ENCODE assay signal across 19 cellular contexts in genomic region chr6:166194885-166195860, GRCh38. TPM values are rescaled to one million over a fixed set of nuclear protein-coding genes. Genes with fewer than 3 reads are reported as not detected.
DNase-seq lines count a peak whose midpoint lies in the region; ATAC-seq and TF ChIP-seq lines count a peak whose summit lies in the region.
"Had no signal": no experiment of that assay in that cellular context is flagged by ENCODE, and none has a peak within 500 bp of the region (broad histone marks: within the 10 kb centered on the region; RNA-seq: fewer than 3 reads in every experiment).

No MANE protein-coding gene starts in this region.

- DNase-seq in DMS 273 (lab: John Stamatoyannopoulos, UW; ENCODE audit: unreplicated experiment) (peak; percentile 6), DMS 273 treated with DMSO at 0.1 percent for 48 hours (lab: John Stamatoyannopoulos, UW) (no peak), Panc1 (ENCODE audit: low read depth, low spot score) (no peak), right lobe of liver (no peak), UCSD-AML1 (lab: John Stamatoyannopoulos, UW; ENCODE audit: unreplicated experiment) (no peak), Calu3 (no peak)
- no peak for DNase-seq in stimulated activated naive B cell treated with anti-CD40 and anti-IgM and Interleukin-4, amounts not matched to agents 10 μg/mL and 1 μg/mL and 100 μg/mL, for 72 hours
- DNase-seq: activated B cell treated with CpG ODN at 0.5 μM for 24 hours; activated CD8-positive, alpha-beta memory T cell treated with anti-CD3 and anti-CD28 coated beads, Interleukin-2, amount 50 U/mL, for 48 hours; activated naive CD8-positive, alpha-beta T cell treated with anti-CD3 and anti-CD28 coated beads for 36 hours; MM.1S; naive thymus-derived CD8-positive, alpha-beta T cell; NCI-H2171 treated with DMSO at 0.1 percent for 48 hours had no signal

- no peak overlapping the region for H3K27ac Mint-ChIP-seq in stimulated activated naive B cell treated with anti-CD40 and anti-IgM and Interleukin-4, amounts not matched to agents 10 μg/mL and 1 μg/mL and 100 μg/mL, for 72 hours
- H3K27ac Mint-ChIP-seq in Calu3 (ENCODE audit: unreplicated experiment): no peak overlapping the region
- H3K27ac Mint-ChIP-seq: activated B cell treated with CpG ODN at 0.5 μM for 24 hours; activated naive CD8-positive, alpha-beta T cell treated with anti-CD3 and anti-CD28 coated beads for 36 hours; stimulated activated naive CD8-positive, alpha-beta T cell treated with anti-CD3 and anti-CD28 coated beads, Interleukin-15, Interleukin-2, amounts not matched to agents 100 ng/mL and 50 ng/mL, for 24 hours had no signal

- H3K4me1 ChIP-seq in Panc1 (ENCODE audit: control insufficient read depth, insufficient read depth, low read length) (no peaks in the 10 kb centered on the region), right lobe of liver (no peaks in the 10 kb centered on the region)
- H3K4me1 ChIP-seq: gastroesophageal sphincter had no signal

- no peaks in the 10 kb centered on the region for H3K36me3 Mint-ChIP-seq in stimulated activated naive B cell treated with anti-CD40 and anti-IgM and Interleukin-4, amounts not matched to agents 10 μg/mL and 1 μg/mL and 100 μg/mL, for 72 hours
- no peaks in the 10 kb centered on the region for H3K36me3 Mint-ChIP-seq in Calu3 (ENCODE audit: insufficient read depth, unreplicated experiment)
- H3K36me3 Mint-ChIP-seq: activated naive CD8-positive, alpha-beta T cell treated with anti-CD3 and anti-CD28 coated beads for 36 hours; naive thymus-derived CD8-positive, alpha-beta T cell had no signal

- intact Hi-C loops in Panc1 (cut with micrococcal nuclease; ENCODE audit: unreplicated experiment): no loop called here
- intact Hi-C loops in right lobe of liver (cut with DNase I): no loop called here
- intact Hi-C loops in Calu3 (cut with micrococcal nuclease; ENCODE audit: unreplicated experiment): no loop called here

- no peaks in the 10 kb centered on the region for H3K9me3 Mint-ChIP-seq in stimulated activated naive B cell treated with anti-CD40 and anti-IgM and Interleukin-4, amounts not matched to agents 10 μg/mL and 1 μg/mL and 100 μg/mL, for 72 hours
- H3K9me3 Mint-ChIP-seq in Calu3 (ENCODE audit: low read depth, unreplicated experiment): no peaks in the 10 kb centered on the region
- H3K9me3 Mint-ChIP-seq: activated B cell treated with CpG ODN at 0.5 μM for 24 hours; activated naive CD8-positive, alpha-beta T cell treated with anti-CD3 and anti-CD28 coated beads for 36 hours; naive thymus-derived CD8-positive, alpha-beta T cell; stimulated activated naive CD8-positive, alpha-beta T cell treated with anti-CD3 and anti-CD28 coated beads, Interleukin-15, Interleukin-2, amounts not matched to agents 100 ng/mL and 50 ng/mL, for 24 hours had no signal

- WGBS in right lobe of liver (ENCODE audit: insufficient coverage, low coverage, low lambda C conversion rate, missing lambda C conversion rate): 51% methylated on average over 7 of the region's 13 CpGs

- no peaks in the 10 kb centered on the region for H3K9me3 ChIP-seq in Panc1 (ENCODE audit: control insufficient read depth, insufficient read depth, low read depth, low read length)
- no peaks in the 10 kb centered on the region for H3K9me3 ChIP-seq in right lobe of liver
- H3K9me3 ChIP-seq: gastroesophageal sphincter had no signal

- POLR2A ChIA-PET in Panc1 (lab: Charles Lee): no interaction called here

- in situ Hi-C loops in Panc1 (cut with HindIII; ENCODE audit: low pct_unique_long_range_greater_than_20kb, low sequenced_read_pairs): no loop called here

- no peak overlapping the region for H3K4me3 Mint-ChIP-seq in stimulated activated naive B cell treated with anti-CD40 and anti-IgM and Interleukin-4, amounts not matched to agents 10 μg/mL and 1 μg/mL and 100 μg/mL, for 72 hours
- H3K4me3 Mint-ChIP-seq in Calu3 (ENCODE audit: low read depth, unreplicated experiment): no peak overlapping the region
- H3K4me3 Mint-ChIP-seq: activated B cell treated with CpG ODN at 0.5 μM for 24 hours; activated naive CD8-positive, alpha-beta T cell treated with anti-CD3 and anti-CD28 coated beads for 36 hours; naive thymus-derived CD8-positive, alpha-beta T cell; stimulated activated naive CD8-positive, alpha-beta T cell treated with anti-CD3 and anti-CD28 coated beads, Interleukin-15, Interleukin-2, amounts not matched to agents 100 ng/mL and 50 ng/mL, for 24 hours had no signal

- H3K4me3 ChIP-seq in Panc1 (ENCODE audit: low read depth in 2 of 2, low read length in 2 of 2): no peak overlapping the region
- H3K4me3 ChIP-seq in right lobe of liver: no peak overlapping the region
- H3K4me3 ChIP-seq: gastroesophageal sphincter had no signal

- CTCF ChIA-PET in Panc1 (lab: Charles Lee): no interaction called here
- CTCF ChIA-PET in Calu3 (lab: Charles Lee): no interaction called here

- H3K27ac ChIP-seq in Panc1 (ENCODE audit: low read length) (no peak overlapping the region), right lobe of liver (no peak overlapping the region)
- H3K27ac ChIP-seq: 22Rv1, gastroesophageal sphincter had no signal

- H3K36me3 ChIP-seq in Panc1 (ENCODE audit: control insufficient read depth, insufficient read depth, low read length) (no peaks in the 10 kb centered on the region), right lobe of liver (no peaks in the 10 kb centered on the region)
- H3K36me3 ChIP-seq: gastroesophageal sphincter had no signal

- TF ChIP-seq POLR2A in right lobe of liver (IDR thresholded peaks at IDR 0.05): no peak

- BruUV-seq in Panc1 (replicated peaks; lab: Mats Ljungman, UMichigan) (no TSS peak), Calu3 (replicated peaks; lab: Mats Ljungman, UMichigan) (no TSS peak)

- no peak for TF ChIP-seq CTCF in Panc1 (IDR thresholded peaks at IDR 0.05)
- no peak for TF ChIP-seq CTCF in right lobe of liver (IDR thresholded peaks at IDR 0.05)
- TF ChIP-seq CTCF in Calu3 (IDR thresholded peaks at IDR 0.05; ENCODE audit: unreplicated experiment): no peak

- peaks cover 8 to 19% of the 10 kb centered on the region in 2 donors for H3K4me1 Mint-ChIP-seq in stimulated activated naive B cell treated with anti-CD40 and anti-IgM and Interleukin-4, amounts not matched to agents 10 μg/mL and 1 μg/mL and 100 μg/mL, for 72 hours
- H3K4me1 Mint-ChIP-seq in Calu3 (ENCODE audit: low read depth, unreplicated experiment): peaks cover 8% of the 10 kb centered on the region
- H3K4me1 Mint-ChIP-seq: activated naive CD8-positive, alpha-beta T cell treated with anti-CD3 and anti-CD28 coated beads for 36 hours had no signal

- peak; percentile 45; the same call in 1 of the 2 replicates for ATAC-seq in Panc1
- peak; percentile 24 to 68 (median 38) for ATAC-seq in right lobe of liver
- ATAC-seq in stimulated activated naive B cell treated with anti-CD40 and anti-IgM and Interleukin-4, amounts not matched to agents 10 μg/mL and 1 μg/mL and 100 μg/mL, for 72 hours (replicated peaks): peak; percentile 27 to 31
- ATAC-seq in GM18502 (IDR thresholded peaks at IDR 0.05; ENCODE audit: poor library complexity, unreplicated experiment): no peak
- ATAC-seq: gastroesophageal sphincter; naive thymus-derived CD8-positive, alpha-beta T cell had no signal

- peaks cover 8 to 21% of the 10 kb centered on the region in 2 donors for H3K27me3 Mint-ChIP-seq in stimulated activated naive B cell treated with anti-CD40 and anti-IgM and Interleukin-4, amounts not matched to agents 10 μg/mL and 1 μg/mL and 100 μg/mL, for 72 hours
- H3K27me3 Mint-ChIP-seq in Calu3 (ENCODE audit: unreplicated experiment): peaks cover 45% of the 10 kb centered on the region
- H3K27me3 Mint-ChIP-seq: activated B cell treated with CpG ODN at 0.5 μM for 24 hours; stimulated activated naive CD8-positive, alpha-beta T cell treated with anti-CD3 and anti-CD28 coated beads, Interleukin-15, Interleukin-2, amounts not matched to agents 100 ng/mL and 50 ng/mL, for 24 hours had no signal

- no peaks in the 10 kb centered on the region for H3K27me3 ChIP-seq in Panc1 (ENCODE audit: control insufficient read depth, insufficient read depth, low read length)
- H3K27me3 ChIP-seq in right lobe of liver: no peaks in the 10 kb centered on the region

RNA-seq across cellular contexts. Expression of gene TBXT, which starts 27.5 kb away (rescaled TPM):
- total RNA-seq in Panc1 (2021; ENCODE audit: unreplicated experiment) (not detected), right lobe of liver (not detected), Calu3 (2022) (not detected in 2 replicates)
- not detected for polyA plus RNA-seq in Panc1 (2012; ENCODE audit: insufficient read length)
- total RNA-seq: activated naive CD8-positive, alpha-beta T cell treated with anti-CD3 and anti-CD28 coated beads for 36 hours; gastroesophageal sphincter; H4; naive thymus-derived CD8-positive, alpha-beta T cell had no signal
- polyA plus RNA-seq: keratinocyte; naive thymus-derived CD8-positive, alpha-beta T cell had no signal
